Comparison of ENCODE assay signal across 8 cellular contexts in the genomic region with DNA sequence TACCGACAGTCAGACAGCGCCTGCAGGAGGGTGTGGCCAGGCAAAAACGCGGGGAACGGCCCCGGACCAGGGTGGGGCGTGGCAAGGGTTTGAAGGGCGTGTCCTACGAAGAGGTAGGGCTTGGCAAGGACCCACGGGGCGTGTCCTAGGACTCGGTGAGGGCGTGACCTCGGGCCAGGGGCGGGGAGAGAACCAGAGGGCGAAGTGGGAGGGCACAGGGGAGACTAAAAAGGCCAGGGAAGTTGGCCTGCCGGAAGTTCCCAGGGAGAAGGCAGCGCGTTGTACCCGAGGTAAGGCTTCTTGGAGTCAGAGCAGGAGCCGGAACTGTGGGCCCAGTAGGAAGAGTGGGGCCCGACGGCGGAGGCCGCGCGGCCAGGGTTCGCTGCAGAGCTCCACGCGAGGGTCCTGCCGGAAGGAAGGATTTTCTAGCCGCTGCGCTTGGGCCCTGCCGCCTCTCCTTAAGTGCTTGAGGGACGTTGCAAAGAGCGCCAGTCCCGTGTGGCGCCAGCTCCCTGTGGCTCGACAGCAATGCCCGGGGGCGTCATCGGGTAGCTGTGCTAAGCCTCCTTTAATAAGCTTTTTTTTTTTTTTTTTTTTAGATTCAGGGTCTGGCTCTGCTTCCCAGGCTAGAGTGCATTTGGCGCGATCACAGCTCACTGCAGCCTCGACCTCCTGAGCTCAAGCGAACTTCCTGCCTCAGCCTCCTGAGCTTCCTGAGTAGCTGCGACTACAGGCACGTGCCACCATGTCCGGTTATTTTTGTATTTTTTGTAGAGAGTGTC. TPM values are rescaled to one million over a fixed set of nuclear protein-coding genes. Genes with fewer than 3 reads are reported as not detected.
DNase-seq lines count a peak whose midpoint lies in the region; ATAC-seq and TF ChIP-seq lines count a peak whose summit lies in the region.

A gene with protein sequence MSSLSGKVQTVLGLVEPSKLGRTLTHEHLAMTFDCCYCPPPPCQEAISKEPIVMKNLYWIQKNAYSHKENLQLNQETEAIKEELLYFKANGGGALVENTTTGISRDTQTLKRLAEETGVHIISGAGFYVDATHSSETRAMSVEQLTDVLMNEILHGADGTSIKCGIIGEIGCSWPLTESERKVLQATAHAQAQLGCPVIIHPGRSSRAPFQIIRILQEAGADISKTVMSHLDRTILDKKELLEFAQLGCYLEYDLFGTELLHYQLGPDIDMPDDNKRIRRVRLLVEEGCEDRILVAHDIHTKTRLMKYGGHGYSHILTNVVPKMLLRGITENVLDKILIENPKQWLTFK (plus strand): TSS at position 253 of the 782 bp plus-strand sequence. CDS start 47,375 bp downstream, outside the sequence.

- peak; percentile 96 for ATAC-seq in GM18870 (IDR thresholded peaks at IDR 0.05; ENCODE audit: unreplicated experiment)
- ATAC-seq in HG03103 (IDR thresholded peaks at IDR 0.05; ENCODE audit: low read depth, unreplicated experiment), result peak; percentile 96
- peak; percentile 100 for ATAC-seq in WTC11

- peak in 2 of 3 donors; percentile 30 to 40 for TF ChIP-seq POLR2A in spleen (IDR thresholded peaks at IDR 0.05)

- peaks cover 29% of the 10 kb centered on the region for H3K4me1 Mint-ChIP-seq in WTC11

- peaks cover 4% of the 10 kb centered on the region for H3K79me2 ChIP-seq in ACC112 (ENCODE audit: control insufficient read depth, insufficient read depth, low read length, unreplicated experiment)

- H3K9me3 ChIP-seq in spleen, result no peaks in the 10 kb centered on the region

- H2AFZ ChIP-seq in ACC112 (ENCODE audit: low read length, unreplicated experiment), result peak within 1 kb of the TSS; percentile 89

- TF ChIP-seq CTCF in WTC11 (IDR thresholded peaks at IDR 0.05) (no peak), cardiac fibroblast (IDR thresholded peaks at IDR 0.05; ENCODE audit: low read depth, low read length) (no peak), spleen (IDR thresholded peaks at IDR 0.05 in 8 of 11, conservative IDR thresholded peaks at IDR 0.05 in 3 of 11) (no peak)

- peak; percentile 87 for DNase-seq in NCI-H2196 (lab: John Stamatoyannopoulos, UW; ENCODE audit: unreplicated experiment)
- peak; percentile 99 for DNase-seq in WTC11 (ENCODE audit: low spot score)
- peak; percentile 95 to 97 for DNase-seq in cardiac fibroblast (ENCODE audit: low read depth in 2 of 2)
- peak; percentile 97 for DNase-seq in iPS-NIHi7 (ENCODE audit: extremely low spot score)
- DNase-seq in spleen, result peak; percentile 99

- H3K4me3 ChIP-seq in ACC112 (ENCODE audit: low read depth, low read length), result peak within 1 kb of the TSS; percentile 84
- peak within 1 kb of the TSS; percentile 53 to 64 for H3K4me3 ChIP-seq in cardiac fibroblast (replicated peaks in 1 of 2; ENCODE audit: low read depth in 2 of 2, low read length in 2 of 2)
- H3K4me3 ChIP-seq in spleen, result peak within 1 kb of the TSS; percentile 61 to 87 (median 66)

- H3K27ac ChIP-seq in ACC112 (ENCODE audit: low read depth, low read length) (0 out of 2 replicates have a peak within 1 kb of the TSS, but pooled peaks have one; percentile 9), spleen (peak within 1 kb of the TSS; percentile 66 to 93 (median 86))

- H3K27me3 Mint-ChIP-seq in WTC11 (ENCODE audit: low read depth), result peaks cover 7% of the 10 kb centered on the region

- CTCF ChIA-PET in WTC11 (lab: Charles Lee), result interaction anchor here (0.7 to 1.4 kb wide), 3 partner anchors 82 to 341 kb away, joined by 4 to 6 read pairs (median 4); a partner anchor contains a TSS

- H3K36me3 Mint-ChIP-seq in WTC11, result no peaks in the 10 kb centered on the region

- no peaks in the 10 kb centered on the region for H3K36me3 ChIP-seq in ACC112 (ENCODE audit: insufficient read depth, low read length)
- H3K36me3 ChIP-seq in spleen, result peaks cover 0 to 15% (median 0%) of the 10 kb centered on the region in 6 donors

- no peaks in the 10 kb centered on the region for H3K9me3 Mint-ChIP-seq in WTC11

- WGBS in spleen, 5 donors, result 0 to 2% (median 1%) methylated on average over 46 to 49 of the region's 49 CpGs

- POLR2A ChIA-PET in WTC11 (lab: Charles Lee), result interaction anchor here (0.6 to 1.3 kb wide), 2 partner anchors 18 to 82 kb away, joined by 6 to 9 read pairs; no protein-coding TSS in a partner anchor

- H3K4me1 ChIP-seq in ACC112 (ENCODE audit: control insufficient read depth, insufficient read depth, low read length, unreplicated experiment) (peaks cover 24% of the 10 kb centered on the region), spleen (peaks cover 18 to 59% (median 48%) of the 10 kb centered on the region in 6 donors)

- intact Hi-C loops in spleen (cut with DNase I; ENCODE audit: low total_unique reads), result loop anchor here (10.0 kb wide), 1 partner anchor 378 kb away; a partner anchor contains a TSS

- H3K4me3 Mint-ChIP-seq in WTC11, result peak within 1 kb of the TSS; percentile 68

- H3K27ac Mint-ChIP-seq in WTC11, result no peak within 1 kb of the TSS; the same call in 1 of the 2 replicates

- H3K27me3 ChIP-seq in ACC112 (ENCODE audit: insufficient read depth, low read length) (peaks cover 9% of the 10 kb centered on the region), spleen (replicated peaks in 1 of 7) (no peaks in the 10 kb centered on the region)

TF ChIP-seq in WTC11, 78 proteins besides CTCF, POLR2A, EP300 and RAD21 (continues in another document):
- no peak for TF ChIP-seq GABPB1 (CRISPR knock-in tag; IDR thresholded peaks at IDR 0.05)
- TF ChIP-seq, protein P1, sequence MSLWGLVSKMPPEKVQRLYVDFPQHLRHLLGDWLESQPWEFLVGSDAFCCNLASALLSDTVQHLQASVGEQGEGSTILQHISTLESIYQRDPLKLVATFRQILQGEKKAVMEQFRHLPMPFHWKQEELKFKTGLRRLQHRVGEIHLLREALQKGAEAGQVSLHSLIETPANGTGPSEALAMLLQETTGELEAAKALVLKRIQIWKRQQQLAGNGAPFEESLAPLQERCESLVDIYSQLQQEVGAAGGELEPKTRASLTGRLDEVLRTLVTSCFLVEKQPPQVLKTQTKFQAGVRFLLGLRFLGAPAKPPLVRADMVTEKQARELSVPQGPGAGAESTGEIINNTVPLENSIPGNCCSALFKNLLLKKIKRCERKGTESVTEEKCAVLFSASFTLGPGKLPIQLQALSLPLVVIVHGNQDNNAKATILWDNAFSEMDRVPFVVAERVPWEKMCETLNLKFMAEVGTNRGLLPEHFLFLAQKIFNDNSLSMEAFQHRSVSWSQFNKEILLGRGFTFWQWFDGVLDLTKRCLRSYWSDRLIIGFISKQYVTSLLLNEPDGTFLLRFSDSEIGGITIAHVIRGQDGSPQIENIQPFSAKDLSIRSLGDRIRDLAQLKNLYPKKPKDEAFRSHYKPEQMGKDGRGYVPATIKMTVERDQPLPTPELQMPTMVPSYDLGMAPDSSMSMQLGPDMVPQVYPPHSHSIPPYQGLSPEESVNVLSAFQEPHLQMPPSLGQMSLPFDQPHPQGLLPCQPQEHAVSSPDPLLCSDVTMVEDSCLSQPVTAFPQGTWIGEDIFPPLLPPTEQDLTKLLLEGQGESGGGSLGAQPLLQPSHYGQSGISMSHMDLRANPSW (CRISPR knock-in tag; conservative IDR thresholded peaks at IDR 0.05; ENCODE audit: low read depth), result no peak
- TF ChIP-seq RORB (CRISPR knock-in tag; IDR thresholded peaks at IDR 0.05), result no peak
- no peak for TF ChIP-seq ZBTB21 (CRISPR knock-in tag; IDR thresholded peaks at IDR 0.05; ENCODE audit: borderline replicate concordance)
- 0 out of 2 replicates have a peak, but pooled peaks have one; percentile 73 for TF ChIP-seq NFE2L1 (CRISPR knock-in tag; IDR thresholded peaks at IDR 0.05)
- TF ChIP-seq ZNF317 (CRISPR knock-in tag; IDR thresholded peaks at IDR 0.05; ENCODE audit: borderline replicate concordance, low read depth), result no peak
- TF ChIP-seq, protein P2, sequence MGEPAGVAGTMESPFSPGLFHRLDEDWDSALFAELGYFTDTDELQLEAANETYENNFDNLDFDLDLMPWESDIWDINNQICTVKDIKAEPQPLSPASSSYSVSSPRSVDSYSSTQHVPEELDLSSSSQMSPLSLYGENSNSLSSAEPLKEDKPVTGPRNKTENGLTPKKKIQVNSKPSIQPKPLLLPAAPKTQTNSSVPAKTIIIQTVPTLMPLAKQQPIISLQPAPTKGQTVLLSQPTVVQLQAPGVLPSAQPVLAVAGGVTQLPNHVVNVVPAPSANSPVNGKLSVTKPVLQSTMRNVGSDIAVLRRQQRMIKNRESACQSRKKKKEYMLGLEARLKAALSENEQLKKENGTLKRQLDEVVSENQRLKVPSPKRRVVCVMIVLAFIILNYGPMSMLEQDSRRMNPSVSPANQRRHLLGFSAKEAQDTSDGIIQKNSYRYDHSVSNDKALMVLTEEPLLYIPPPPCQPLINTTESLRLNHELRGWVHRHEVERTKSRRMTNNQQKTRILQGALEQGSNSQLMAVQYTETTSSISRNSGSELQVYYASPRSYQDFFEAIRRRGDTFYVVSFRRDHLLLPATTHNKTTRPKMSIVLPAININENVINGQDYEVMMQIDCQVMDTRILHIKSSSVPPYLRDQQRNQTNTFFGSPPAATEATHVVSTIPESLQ (CRISPR knock-in tag; IDR thresholded peaks at IDR 0.05), result no peak
- TF ChIP-seq CBFB (CRISPR knock-in tag; IDR thresholded peaks at IDR 0.05; ENCODE audit: low read depth), result no peak
- peak; percentile 86 for TF ChIP-seq SP1 (CRISPR knock-in tag; conservative IDR thresholded peaks at IDR 0.05)
- TF ChIP-seq, protein P3, sequence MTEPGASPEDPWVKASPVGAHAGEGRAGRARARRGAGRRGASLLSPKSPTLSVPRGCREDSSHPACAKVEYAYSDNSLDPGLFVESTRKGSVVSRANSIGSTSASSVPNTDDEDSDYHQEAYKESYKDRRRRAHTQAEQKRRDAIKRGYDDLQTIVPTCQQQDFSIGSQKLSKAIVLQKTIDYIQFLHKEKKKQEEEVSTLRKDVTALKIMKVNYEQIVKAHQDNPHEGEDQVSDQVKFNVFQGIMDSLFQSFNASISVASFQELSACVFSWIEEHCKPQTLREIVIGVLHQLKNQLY (CRISPR knock-in tag; IDR thresholded peaks at IDR 0.05), result no peak
- TF ChIP-seq ZNF263 (CRISPR knock-in tag; IDR thresholded peaks at IDR 0.05; ENCODE audit: low read depth), result no peak
- TF ChIP-seq FOXK1 (CRISPR knock-in tag; IDR thresholded peaks at IDR 0.05), result 0 out of 2 replicates have a peak, but pooled peaks have one; percentile 30
- TF ChIP-seq, protein P4, sequence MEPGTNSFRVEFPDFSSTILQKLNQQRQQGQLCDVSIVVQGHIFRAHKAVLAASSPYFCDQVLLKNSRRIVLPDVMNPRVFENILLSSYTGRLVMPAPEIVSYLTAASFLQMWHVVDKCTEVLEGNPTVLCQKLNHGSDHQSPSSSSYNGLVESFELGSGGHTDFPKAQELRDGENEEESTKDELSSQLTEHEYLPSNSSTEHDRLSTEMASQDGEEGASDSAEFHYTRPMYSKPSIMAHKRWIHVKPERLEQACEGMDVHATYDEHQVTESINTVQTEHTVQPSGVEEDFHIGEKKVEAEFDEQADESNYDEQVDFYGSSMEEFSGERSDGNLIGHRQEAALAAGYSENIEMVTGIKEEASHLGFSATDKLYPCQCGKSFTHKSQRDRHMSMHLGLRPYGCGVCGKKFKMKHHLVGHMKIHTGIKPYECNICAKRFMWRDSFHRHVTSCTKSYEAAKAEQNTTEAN (CRISPR knock-in tag; IDR thresholded peaks at IDR 0.05), result 0 out of 2 replicates have a peak, but pooled peaks have one; percentile 19

RNA-seq across cellular contexts. Expression of the gene that starts here (rescaled TPM):
- total RNA-seq in WTC11 (2021), result 7.4 to 9.3 TPM (median 7.9 TPM) in 3 replicates
- total RNA-seq in spleen, result 10 to 100 TPM; 17.5 to 29.3 (median 19.6) TPM
- polyA plus RNA-seq in spleen, result 1 to 10 TPM; 5.2 to 6.0 (median 5.8) TPM

Comparison
In these comparisons a context has a peak if more than half of its experiments do, and no peak if none do; other contexts are left out.
1. Peak in every context shown above with its lines: DNase-seq, ATAC-seq, H3K4me3 ChIP-seq and H3K27ac ChIP-seq.